In genomic region chr7:97935561-97936213, GRCh38 we compare ENCODE assay signal across 16 cellular contexts. TPM values are rescaled to one million over a fixed set of nuclear protein-coding genes. Genes with fewer than 3 reads are reported as not detected.
"Had no signal": no experiment of that assay in that cellular context is flagged by ENCODE, and none has a peak within 500 bp of the region (broad histone marks: within the 10 kb centered on the region; RNA-seq: fewer than 3 reads in every experiment).

No MANE protein-coding gene starts in this region.

RNA-seq across cellular contexts. Expression of gene OCM2, which starts 54.3 kb away (rescaled TPM):
- total RNA-seq: activated CD4-positive, alpha-beta memory T cell treated with anti-CD3 and anti-CD28 coated beads, Interleukin-2, amount 10 ng/mL, durations not matched to agents 7 days and 5 days; activated CD4-positive, alpha-beta T cell treated with anti-CD3 and anti-CD28 coated beads for 36 hours; activated CD4-positive, alpha-beta T cell treated with anti-CD3 and anti-CD28 coated beads, Interleukin-2, amount 10 ng/mL, durations not matched to agents 7 days and 5 days; activated CD8-positive, alpha-beta memory T cell treated with anti-CD3 and anti-CD28 coated beads, Interleukin-2, amount 10 ng/mL, durations not matched to agents 7 days and 5 days; activated CD8-positive, alpha-beta T cell treated with anti-CD3 and anti-CD28 coated beads, Interleukin-2, amount 10 ng/mL, durations not matched to agents 7 days and 5 days; activated naive CD8-positive, alpha-beta T cell treated with anti-CD3 and anti-CD28 coated beads, Interleukin-2, amount 10 ng/mL, durations not matched to agents 7 days and 5 days; activated T-helper 2 cell treated with anti-CD3 and anti-CD28 coated beads, Interferon-gamma antibody, Interleukin-2, Interleukin-4, amounts not matched to agents 10 μg/mL and 5 μg/mL and 100 μg/mL, durations not matched to agents 14 hours and 24 hours and 36 hours; adrenal gland; aorta; astrocyte; body of pancreas; breast epithelium; cardiac septum; cerebellum; T-helper 2 cell treated with Interferon-gamma antibody and Interleukin-4, amounts not matched to agents 100 ng/mL and 5 ng/mL, for 36 hours; WTC11 had no signal
- polyA plus RNA-seq: adrenal gland, aorta had no signal
